Comparison of ENCODE assay signal across 22 cellular contexts in the genomic region with DNA sequence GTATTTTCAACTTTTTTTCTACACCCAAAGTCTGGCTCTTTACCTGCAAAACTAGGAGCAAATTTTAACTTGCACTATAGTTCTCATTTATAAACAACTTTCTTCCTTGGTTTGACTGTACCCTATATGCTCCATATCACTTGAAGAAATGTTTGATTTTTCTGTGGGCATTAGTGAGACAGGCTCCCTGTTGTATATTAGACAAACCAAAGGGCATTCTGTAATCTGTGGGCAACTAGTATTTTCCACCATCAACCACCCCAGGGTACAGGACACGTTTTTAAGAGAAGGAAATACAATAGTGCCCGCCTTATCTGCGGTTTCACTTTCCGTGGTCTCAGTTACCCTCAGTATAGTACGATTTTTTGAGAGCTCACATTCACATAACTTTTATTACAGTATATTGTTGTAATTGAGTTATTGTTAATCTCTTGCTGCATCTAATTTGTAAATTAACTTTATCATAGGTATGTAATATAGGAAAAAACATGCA.
"Had no signal": no experiment of that assay in that cellular context is flagged by ENCODE, and none has a peak within 500 bp of the region (broad histone marks: within the 10 kb centered on the region; RNA-seq: fewer than 3 reads in every experiment).

No MANE protein-coding gene starts in this region.

- H3K27ac Mint-ChIP-seq: memory B cell, mesothelial cell of epicardium, nephron had no signal

- ATAC-seq: gastroesophageal sphincter, left cardiac atrium, lower lobe of right lung, psoas muscle, right lobe of liver had no signal

- H3K4me3 ChIP-seq: coronary artery, esophagus squamous epithelium, gastroesophageal sphincter, left ventricle myocardium inferior, lower lobe of right lung, psoas muscle, right lobe of liver, skin epidermis, tibial artery, upper lobe of left lung, uterus had no signal

- H3K4me3 Mint-ChIP-seq: memory B cell, mesothelial cell of epicardium, nephron had no signal

- H3K27me3 Mint-ChIP-seq: memory B cell had no signal

- H3K36me3 Mint-ChIP-seq: mesothelial cell of epicardium had no signal

- H3K9me3 Mint-ChIP-seq: mesothelial cell of epicardium, nephron had no signal

- DNase-seq: effector CD8-positive, alpha-beta T cell; esophagus squamous epithelium; foreskin fibroblast; kidney; left cardiac atrium; left ventricle myocardium inferior; lower lobe of right lung; psoas muscle; retina; right lobe of liver; stimulated activated CD4-positive, alpha-beta T cell treated with anti-CD3 and anti-CD28 coated beads, Interleukin-2, amount 100 ng/mL, for 24 hours; stimulated activated naive CD4-positive, alpha-beta T cell; tibial artery; upper lobe of left lung; uterus had no signal

- H3K27ac ChIP-seq: coronary artery, esophagus squamous epithelium, gastroesophageal sphincter, left ventricle myocardium inferior, lower lobe of right lung, parathyroid adenoma, psoas muscle, right lobe of liver, skin epidermis, tibial artery, upper lobe of left lung, uterus had no signal

- H3K4me1 Mint-ChIP-seq: memory B cell, nephron had no signal

- H3K27me3 ChIP-seq: esophagus squamous epithelium, gastroesophageal sphincter, right lobe of liver, tibial artery, upper lobe of left lung, uterus had no signal
